In genomic region chr3:152937234-152937633, GRCh38 we compare ENCODE assay signal across 1 cellular context.
TF ChIP-seq lines count a peak whose summit lies in the region.

No MANE protein-coding gene starts in this region.

TF ChIP-seq in GM23338, 12 proteins besides CTCF, POLR2A, EP300 and RAD21 (continued from another document):
- no peak for TF ChIP-seq ZNF331 (CRISPR knock-in tag; IDR thresholded peaks at IDR 0.05; ENCODE audit: low read depth)
- no peak for TF ChIP-seq JUNB (IDR thresholded peaks at IDR 0.05; ENCODE audit: unreplicated experiment)
- TF ChIP-seq ZNF462 (CRISPR knock-in tag; IDR thresholded peaks at IDR 0.05): no peak
- no peak for TF ChIP-seq NANOG (IDR thresholded peaks at IDR 0.05; ENCODE audit: borderline replicate concordance)
